Comparison of ENCODE assay signal across 29 cellular contexts in genomic region chr10:76185476-76186255, GRCh38.
DNase-seq lines count a peak whose midpoint lies in the region; ATAC-seq and TF ChIP-seq lines count a peak whose summit lies in the region.
"Had no signal": no experiment of that assay in that cellular context is flagged by ENCODE, and none has a peak within 500 bp of the region (broad histone marks: within the 10 kb centered on the region; RNA-seq: fewer than 3 reads in every experiment).

No MANE protein-coding gene starts in this region.

- H3K4me1 Mint-ChIP-seq in activated T-cell treated with anti-CD3 and anti-CD28 coated beads, Interleukin-2, amount 50 U/mL, for 72 hours (ENCODE audit: low read depth) = no peaks in the 10 kb centered on the region
- no peaks in the 10 kb centered on the region for H3K4me1 Mint-ChIP-seq in activated T-cell treated with anti-CD3 and anti-CD28 coated beads, Interleukin-2, amount 50 U/mL, for 24 hours (ENCODE audit: low read depth)
- H3K4me1 Mint-ChIP-seq in chondrocyte (ENCODE audit: low read depth) = peaks cover 48% of the 10 kb centered on the region
- H3K4me1 Mint-ChIP-seq: activated naive CD8-positive, alpha-beta T cell treated with anti-CD3 and anti-CD28 coated beads, Interleukin-2, amount 10 ng/mL, durations not matched to agents 7 days and 5 days; CD14-positive monocyte; central memory CD8-positive, alpha-beta T cell; IgD-negative memory B cell; stimulated activated naive B cell treated with anti-CD40 and anti-IgM and Interleukin-4, amounts not matched to agents 10 μg/mL and 1 μg/mL and 100 μg/mL, for 72 hours had no signal

- H3K27me3 ChIP-seq in right atrium auricular region (no peaks in the 10 kb centered on the region), suprapubic skin (no peaks in the 10 kb centered on the region)
- H3K27me3 ChIP-seq: esophagus squamous epithelium, gastroesophageal sphincter had no signal

- H3K4me3 ChIP-seq in right atrium auricular region (peak overlapping the region in 1 of 2 donors; percentile 6), suprapubic skin (no peak overlapping the region)
- H3K4me3 ChIP-seq: esophagus squamous epithelium, gastroesophageal sphincter, prostate gland had no signal

- TF ChIP-seq EP300 in suprapubic skin (IDR thresholded peaks at IDR 0.05) = no peak

- H3K36me3 ChIP-seq in right atrium auricular region = no peaks in the 10 kb centered on the region
- H3K36me3 ChIP-seq in suprapubic skin = no peaks in the 10 kb centered on the region
- H3K36me3 ChIP-seq: esophagus squamous epithelium, gastroesophageal sphincter, prostate gland had no signal

- no peaks in the 10 kb centered on the region for H3K36me3 Mint-ChIP-seq in activated T-cell treated with anti-CD3 and anti-CD28 coated beads, Interleukin-2, amount 50 U/mL, for 72 hours (ENCODE audit: insufficient read depth in 2 of 2)
- no peaks in the 10 kb centered on the region for H3K36me3 Mint-ChIP-seq in activated T-cell treated with anti-CD3 and anti-CD28 coated beads, Interleukin-2, amount 50 U/mL, for 24 hours (ENCODE audit: low read depth)
- H3K36me3 Mint-ChIP-seq in chondrocyte (ENCODE audit: low read depth) = no peaks in the 10 kb centered on the region
- H3K36me3 Mint-ChIP-seq: activated naive CD8-positive, alpha-beta T cell treated with anti-CD3 and anti-CD28 coated beads, Interleukin-2, amount 10 ng/mL, durations not matched to agents 7 days and 5 days; IgD-negative memory B cell; stimulated activated naive B cell treated with anti-CD40 and anti-IgM and Interleukin-4, amounts not matched to agents 10 μg/mL and 1 μg/mL and 100 μg/mL, for 72 hours had no signal

- no peak for ATAC-seq in activated T-cell treated with anti-CD3 and anti-CD28 coated beads, Interleukin-2, amount 50 U/mL, for 72 hours (replicated peaks in 1 of 2)
- no peak for ATAC-seq in HG03342 (IDR thresholded peaks at IDR 0.05; ENCODE audit: unreplicated experiment)
- ATAC-seq: gastroesophageal sphincter; left colon; Panc1; stimulated activated naive B cell treated with anti-CD40 and anti-IgM and Interleukin-4, amounts not matched to agents 10 μg/mL and 1 μg/mL and 100 μg/mL, for 72 hours had no signal

- TF ChIP-seq POLR2A in suprapubic skin (IDR thresholded peaks at IDR 0.05) = no peak

- H3K27me3 Mint-ChIP-seq in activated T-cell treated with anti-CD3 and anti-CD28 coated beads, Interleukin-2, amount 50 U/mL, for 72 hours (ENCODE audit: low read depth) = no peaks in the 10 kb centered on the region
- no peaks in the 10 kb centered on the region for H3K27me3 Mint-ChIP-seq in activated T-cell treated with anti-CD3 and anti-CD28 coated beads, Interleukin-2, amount 50 U/mL, for 24 hours
- H3K27me3 Mint-ChIP-seq in chondrocyte (ENCODE audit: low read depth) = no peaks in the 10 kb centered on the region
- H3K27me3 Mint-ChIP-seq: activated naive CD8-positive, alpha-beta T cell treated with anti-CD3 and anti-CD28 coated beads, Interleukin-2, amount 10 ng/mL, durations not matched to agents 7 days and 5 days; central memory CD8-positive, alpha-beta T cell; IgD-negative memory B cell; stimulated activated naive B cell treated with anti-CD40 and anti-IgM and Interleukin-4, amounts not matched to agents 10 μg/mL and 1 μg/mL and 100 μg/mL, for 72 hours had no signal

- no peaks in the 10 kb centered on the region for H3K9me3 ChIP-seq in right atrium auricular region
- no peaks in the 10 kb centered on the region for H3K9me3 ChIP-seq in suprapubic skin
- H3K9me3 ChIP-seq: esophagus squamous epithelium, gastroesophageal sphincter, prostate gland had no signal

- WGBS in suprapubic skin = 63% methylated on average over 9 of the region's 9 CpGs

- DNase-seq in activated T-cell treated with anti-CD3 and anti-CD28 coated beads, Interleukin-2, amount 50 U/mL, for 72 hours = no peak
- no peak for DNase-seq in activated T-cell treated with anti-CD3 and anti-CD28 coated beads, Interleukin-2, amount 50 U/mL, for 24 hours
- DNase-seq in chondrocyte (ENCODE audit: low spot score) (no peak), right atrium auricular region (ENCODE audit: low spot score) (no peak), suprapubic skin (ENCODE audit: low spot score in 2 of 2) (no peak), GOT3 (lab: John Stamatoyannopoulos, UW) (no peak)
- no peak for DNase-seq in activated CD4-positive, alpha-beta T cell treated with anti-CD3 and anti-CD28 coated beads for 4 hours
- DNase-seq: activated CD4-positive, alpha-beta T cell treated with anti-CD3 and anti-CD28 coated beads for 48 hours; activated gamma-delta T cell; activated naive CD8-positive, alpha-beta T cell treated with anti-CD3 and anti-CD28 coated beads, Interleukin-2, amount 10 ng/mL, durations not matched to agents 7 days and 5 days; dermis blood vessel endothelial cell; DMS79; esophagus squamous epithelium; GDM1; HFFc6; hippocampal formation; left colon; NCI-H146; stimulated activated naive B cell treated with anti-CD40 and anti-IgM and Interleukin-4, amounts not matched to agents 10 μg/mL and 1 μg/mL and 100 μg/mL, for 72 hours; T1000 had no signal

- TF ChIP-seq CTCF in chondrocyte (IDR thresholded peaks at IDR 0.05) = no peak
- no peak for TF ChIP-seq CTCF in right atrium auricular region (IDR thresholded peaks at IDR 0.05)
- TF ChIP-seq CTCF in suprapubic skin (IDR thresholded peaks at IDR 0.05) = no peak

- H3K4me3 Mint-ChIP-seq in activated T-cell treated with anti-CD3 and anti-CD28 coated beads, Interleukin-2, amount 50 U/mL, for 72 hours = no peak overlapping the region
- H3K4me3 Mint-ChIP-seq in activated T-cell treated with anti-CD3 and anti-CD28 coated beads, Interleukin-2, amount 50 U/mL, for 24 hours = no peak overlapping the region
- H3K4me3 Mint-ChIP-seq in chondrocyte (ENCODE audit: unreplicated experiment) = no peak overlapping the region
- H3K4me3 Mint-ChIP-seq: activated naive CD8-positive, alpha-beta T cell treated with anti-CD3 and anti-CD28 coated beads, Interleukin-2, amount 10 ng/mL, durations not matched to agents 7 days and 5 days; CD14-positive monocyte; central memory CD8-positive, alpha-beta T cell; HFFc6; IgD-negative memory B cell; stimulated activated naive B cell treated with anti-CD40 and anti-IgM and Interleukin-4, amounts not matched to agents 10 μg/mL and 1 μg/mL and 100 μg/mL, for 72 hours had no signal

- H3K27ac ChIP-seq in right atrium auricular region (peak overlapping the region; percentile 57 to 75), suprapubic skin (peak overlapping the region; percentile 18)
- H3K27ac ChIP-seq: 22Rv1, gastroesophageal sphincter, prostate gland, VCaP had no signal

- H3K4me1 ChIP-seq in right atrium auricular region (peaks cover 0 to 34% of the 10 kb centered on the region in 2 donors), suprapubic skin (peaks cover 9% of the 10 kb centered on the region)
- H3K4me1 ChIP-seq: esophagus squamous epithelium, prostate gland had no signal

- no peaks in the 10 kb centered on the region for H3K9me3 Mint-ChIP-seq in activated T-cell treated with anti-CD3 and anti-CD28 coated beads, Interleukin-2, amount 50 U/mL, for 72 hours
- H3K9me3 Mint-ChIP-seq in activated T-cell treated with anti-CD3 and anti-CD28 coated beads, Interleukin-2, amount 50 U/mL, for 24 hours = no peaks in the 10 kb centered on the region
- H3K9me3 Mint-ChIP-seq in chondrocyte (ENCODE audit: low read depth) = no peaks in the 10 kb centered on the region
- H3K9me3 Mint-ChIP-seq: activated naive CD8-positive, alpha-beta T cell treated with anti-CD3 and anti-CD28 coated beads, Interleukin-2, amount 10 ng/mL, durations not matched to agents 7 days and 5 days; CD14-positive monocyte; central memory CD8-positive, alpha-beta T cell; HFFc6; IgD-negative memory B cell; stimulated activated naive B cell treated with anti-CD40 and anti-IgM and Interleukin-4, amounts not matched to agents 10 μg/mL and 1 μg/mL and 100 μg/mL, for 72 hours had no signal

- peak overlapping the region; percentile 29 for H3K27ac Mint-ChIP-seq in activated T-cell treated with anti-CD3 and anti-CD28 coated beads, Interleukin-2, amount 50 U/mL, for 72 hours
- no peak overlapping the region for H3K27ac Mint-ChIP-seq in activated T-cell treated with anti-CD3 and anti-CD28 coated beads, Interleukin-2, amount 50 U/mL, for 24 hours
- peak overlapping the region; percentile 86 for H3K27ac Mint-ChIP-seq in chondrocyte (ENCODE audit: unreplicated experiment)
- H3K27ac Mint-ChIP-seq: activated naive CD8-positive, alpha-beta T cell treated with anti-CD3 and anti-CD28 coated beads, Interleukin-2, amount 10 ng/mL, durations not matched to agents 7 days and 5 days; CD14-positive monocyte; HFFc6; IgD-negative memory B cell; stimulated activated naive B cell treated with anti-CD40 and anti-IgM and Interleukin-4, amounts not matched to agents 10 μg/mL and 1 μg/mL and 100 μg/mL, for 72 hours had no signal
